Comparison of ENCODE assay signal across 8 cellular contexts in genomic region chr3:139388961-139389551, GRCh38. TPM values are rescaled to one million over a fixed set of nuclear protein-coding genes. Genes with fewer than 3 reads are reported as not detected.
DNase-seq lines count a peak whose midpoint lies in the region; ATAC-seq, FAIRE-seq and TF ChIP-seq lines count a peak whose summit lies in the region.

No MANE protein-coding gene starts in this region.

- no peak for TF ChIP-seq CTCF in LNCaP clone FGC (IDR thresholded peaks at IDR 0.05; ENCODE audit: control insufficient read depth, extremely low read depth, insufficient read depth)
- TF ChIP-seq CTCF in GM13976 (IDR thresholded peaks at IDR 0.05; ENCODE audit: borderline replicate concordance, control extremely low read depth, extremely low read depth, insufficient read depth, missing control alignments): no peak

- in situ Hi-C loops in Caki2 (cut with HindIII; ENCODE audit: low pct_unique_long_range_greater_than_20kb, low sequenced_read_pairs) (no loop called here), GM13976 (cut with MboI; ENCODE audit: low sequenced_read_pairs, unreplicated experiment) (no loop called here)

- peak; percentile 2 for ATAC-seq in GM21360 (IDR thresholded peaks at IDR 0.05; ENCODE audit: unreplicated experiment)

- FAIRE-seq in frontal cortex (lab: Jason Lieb, UNC): no peak

- DNase-seq in Caki2 (ENCODE audit: low read depth): peak; percentile 10
- DNase-seq in LNCaP clone FGC (ENCODE audit: low read depth): no peak
- DNase-seq in amniotic epithelial cell (ENCODE audit: low read depth): peak; percentile 10
- DNase-seq in iris pigment epithelial cell (ENCODE audit: low read depth): peak; percentile 9
- peak in 2 of 3 experiments; percentile 6 to 21 for DNase-seq in stimulated activated CD4-positive, alpha-beta T cell treated with anti-CD3 and anti-CD28 coated beads, TNF-alpha, amount 100 ng/mL, for 24 hours (ENCODE audit: low read depth in 3 of 3)
- DNase-seq in GM13976 (ENCODE audit: low spot score): no peak
- DNase-seq in frontal cortex (ENCODE audit: low spot score in 2 of 2): no peak

- H3K4me3 ChIP-seq in LNCaP clone FGC (ENCODE audit: low read depth, low read length): peak overlapping the region; percentile 100

RNA-seq across cellular contexts. Expression of gene COPB2, which starts 0.4 kb away (rescaled TPM):
- 101 and 149 TPM in 2 replicates for total RNA-seq in Caki2 (2014; rRNA removed; shearing (Covaris generic); ENCODE audit: low replicate concordance)
- total RNA-seq in frontal cortex: 84.0 TPM

RNA-seq across cellular contexts. Expression of gene MRPS22, which starts 45.2 kb away (rescaled TPM):
- total RNA-seq in Caki2 (2014; rRNA removed; shearing (Covaris generic); ENCODE audit: low replicate concordance): 66.9 and 85.9 TPM in 2 replicates
- 71.7 TPM for total RNA-seq in frontal cortex

Comparison
In these comparisons a context has a peak if more than half of its experiments do, and no peak if none do; other contexts are left out.
1. DNase-seq: peak in Caki2 (single experiment), amniotic epithelial cell (single experiment), iris pigment epithelial cell (single experiment) and stimulated activated CD4-positive, alpha-beta T cell treated with anti-CD3 and anti-CD28 coated beads, TNF-alpha, amount 100 ng/mL, for 24 hours (2 of 3); none in LNCaP clone FGC (single experiment), GM13976 (single experiment) and frontal cortex (0 of 2).